20 cellular contexts compared by ENCODE assay signal in the genomic region with DNA sequence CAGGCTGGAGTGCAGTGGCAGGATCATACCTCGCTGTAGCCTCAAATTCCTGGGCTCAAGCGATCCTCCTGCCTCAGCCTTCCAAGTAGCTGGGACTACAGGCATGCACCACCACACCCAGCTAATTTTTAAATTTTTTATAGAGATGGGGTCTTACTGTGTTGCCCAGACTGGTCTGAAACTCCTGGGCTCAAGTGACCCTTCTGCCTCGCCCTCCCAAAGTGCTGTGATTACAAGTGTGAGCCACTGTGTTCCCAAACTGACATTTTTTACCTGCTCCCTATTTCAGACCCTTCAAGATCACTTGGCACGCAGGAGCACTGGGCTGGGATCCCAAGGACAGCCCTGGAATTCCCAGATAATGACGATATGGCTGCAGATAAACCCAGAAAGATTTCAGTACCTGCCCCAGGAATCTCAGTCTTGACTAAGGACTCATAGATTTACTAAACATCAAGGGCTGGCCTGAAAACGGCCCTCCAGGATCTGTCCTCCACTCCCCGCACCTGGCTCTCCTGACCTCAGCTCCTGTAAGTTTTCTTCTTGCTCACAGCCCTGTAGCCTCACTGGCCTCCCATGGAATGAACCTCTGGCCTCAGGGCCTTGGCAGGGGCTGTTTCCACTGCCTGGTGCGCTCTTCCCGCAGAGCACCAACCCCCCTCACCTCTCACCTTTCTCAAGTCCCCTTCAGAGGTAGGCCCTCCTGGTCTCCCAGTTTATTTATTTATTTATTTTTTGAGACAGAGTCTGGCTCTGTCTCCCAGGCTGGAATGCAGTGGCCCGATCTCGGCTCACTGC.
"Had no signal": no experiment of that assay in that cellular context is flagged by ENCODE, and none has a peak within 500 bp of the region (broad histone marks: within the 10 kb centered on the region; RNA-seq: fewer than 3 reads in every experiment).

No MANE protein-coding gene starts in this region.

- H3K27me3 Mint-ChIP-seq: activated B cell treated with CpG ODN at 0.5 μM for 24 hours; stimulated activated naive CD8-positive, alpha-beta T cell treated with anti-CD3 and anti-CD28 coated beads, Interleukin-15, Interleukin-2, amounts not matched to agents 100 ng/mL and 50 ng/mL, for 24 hours had no signal

- ATAC-seq: activated naive CD4-positive, alpha-beta T cell treated with anti-CD3 and anti-CD28 coated beads, Interleukin-2, amount 50 U/mL, for 72 hours; activated T-cell treated with anti-CD3 and anti-CD28 coated beads, Interleukin-2, amount 50 U/mL, for 72 hours; body of pancreas; mucosa of descending colon; upper lobe of right lung had no signal

- H3K36me3 ChIP-seq: colonic mucosa, esophagus muscularis mucosa, left ventricle myocardium inferior, sigmoid colon, spleen, suprapubic skin, upper lobe of right lung had no signal

- H3K27ac ChIP-seq: colonic mucosa, esophagus muscularis mucosa, left ventricle myocardium inferior, sigmoid colon, spleen, suprapubic skin, upper lobe of right lung had no signal

- H3K4me3 Mint-ChIP-seq: activated B cell treated with CpG ODN at 0.5 μM for 24 hours; activated T-cell treated with anti-CD3 and anti-CD28 coated beads, Interleukin-2, amount 50 U/mL, for 72 hours; nephron progenitor cell; stimulated activated naive CD8-positive, alpha-beta T cell treated with anti-CD3 and anti-CD28 coated beads, Interleukin-15, Interleukin-2, amounts not matched to agents 100 ng/mL and 50 ng/mL, for 24 hours had no signal

- H3K9me3 ChIP-seq: body of pancreas, colonic mucosa, esophagus muscularis mucosa, left ventricle myocardium inferior, mucosa of descending colon, sigmoid colon, spleen, suprapubic skin, upper lobe of right lung had no signal

- H3K27me3 ChIP-seq: body of pancreas, colonic mucosa, esophagus muscularis mucosa, sigmoid colon, suprapubic skin, upper lobe of right lung had no signal

- H3K9me3 Mint-ChIP-seq: activated B cell treated with CpG ODN at 0.5 μM for 24 hours; activated naive CD4-positive, alpha-beta T cell treated with anti-CD3 and anti-CD28 coated beads, Interleukin-2, amount 50 U/mL, for 72 hours; activated T-cell treated with anti-CD3 and anti-CD28 coated beads, Interleukin-2, amount 50 U/mL, for 72 hours; nephron progenitor cell; stimulated activated naive CD8-positive, alpha-beta T cell treated with anti-CD3 and anti-CD28 coated beads, Interleukin-15, Interleukin-2, amounts not matched to agents 100 ng/mL and 50 ng/mL, for 24 hours had no signal

- H3K36me3 Mint-ChIP-seq: activated naive CD4-positive, alpha-beta T cell treated with anti-CD3 and anti-CD28 coated beads, Interleukin-2, amount 50 U/mL, for 72 hours had no signal

- H3K4me3 ChIP-seq: body of pancreas, colonic mucosa, esophagus muscularis mucosa, left ventricle myocardium inferior, mucosa of descending colon, sigmoid colon, spleen, suprapubic skin, upper lobe of right lung had no signal

- H3K27ac Mint-ChIP-seq: activated B cell treated with CpG ODN at 0.5 μM for 24 hours; activated naive CD4-positive, alpha-beta T cell treated with anti-CD3 and anti-CD28 coated beads, Interleukin-2, amount 50 U/mL, for 72 hours; activated T-cell treated with anti-CD3 and anti-CD28 coated beads, Interleukin-2, amount 50 U/mL, for 72 hours; nephron progenitor cell; stimulated activated naive CD8-positive, alpha-beta T cell treated with anti-CD3 and anti-CD28 coated beads, Interleukin-15, Interleukin-2, amounts not matched to agents 100 ng/mL and 50 ng/mL, for 24 hours had no signal

- DNase-seq: activated B cell treated with CpG ODN at 0.5 μM for 24 hours; activated CD4-positive, alpha-beta T cell treated with anti-CD3 and anti-CD28 coated beads for 48 hours; activated CD8-positive, alpha-beta memory T cell treated with anti-CD3 and anti-CD28 coated beads, Interleukin-2, amount 50 U/mL, for 48 hours; activated gamma-delta T cell; activated T-cell treated with anti-CD3 and anti-CD28 coated beads, Interleukin-2, amount 50 U/mL, for 72 hours; amniotic stem cell; body of pancreas; central memory CD4-positive, alpha-beta T cell; colonic mucosa; hippocampal formation; left ventricle myocardium inferior; mucosa of descending colon; nephron progenitor cell; sigmoid colon; spleen; upper lobe of right lung had no signal
